ENCODE assay signal across 8 cellular contexts in the genomic region with DNA sequence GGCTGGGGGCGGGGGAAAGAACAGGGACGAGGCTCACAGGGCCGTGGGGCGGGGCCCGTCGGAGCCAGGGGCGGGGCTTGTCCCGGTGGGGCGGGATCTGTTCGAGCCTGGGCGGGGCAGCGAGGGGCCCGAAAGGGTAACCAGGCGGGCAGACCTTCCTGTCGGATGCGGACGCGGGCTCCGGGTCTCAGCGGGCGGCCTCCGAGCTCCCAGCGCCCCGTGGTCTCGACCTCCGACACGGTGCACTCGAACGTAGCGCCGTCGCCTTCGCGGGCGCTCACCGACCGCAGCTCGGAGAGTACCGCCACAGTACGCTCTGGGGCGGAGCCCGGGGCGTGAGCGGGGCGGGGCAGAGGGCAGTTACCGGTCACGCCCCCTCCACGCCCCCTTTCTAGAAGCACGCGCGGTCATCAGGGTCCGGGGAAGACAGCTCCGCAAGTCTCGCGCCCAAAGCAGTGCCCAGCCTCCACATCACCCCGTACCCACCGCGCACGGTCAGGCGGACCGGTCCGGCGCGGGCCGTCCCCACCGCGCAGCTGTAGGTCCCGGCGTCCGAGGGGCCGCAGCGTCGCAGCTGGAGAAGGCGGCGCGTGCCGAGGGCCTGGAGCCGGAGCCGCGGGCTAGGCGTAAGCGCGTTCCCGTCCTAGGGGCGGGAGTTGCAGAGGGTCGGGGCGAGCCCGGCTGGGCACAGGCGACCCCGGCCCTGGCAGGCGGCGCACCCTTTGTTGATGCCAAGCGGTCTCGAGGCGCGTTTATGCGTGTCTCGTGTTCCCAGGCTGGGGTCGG. TPM values are rescaled to one million over a fixed set of nuclear protein-coding genes. Genes with fewer than 3 reads are reported as not detected.
DNase-seq lines count a peak whose midpoint lies in the region; ATAC-seq and TF ChIP-seq lines count a peak whose summit lies in the region.

No MANE protein-coding gene starts in this region.

- H3K9me3 Mint-ChIP-seq in endothelial cell (ENCODE audit: unreplicated experiment), result no peaks in the 10 kb centered on the region

- ATAC-seq in GM19035 (IDR thresholded peaks at IDR 0.05; ENCODE audit: unreplicated experiment), result peak; percentile 92
- peak; percentile 86 for ATAC-seq in HG03196 (IDR thresholded peaks at IDR 0.05; ENCODE audit: unreplicated experiment)

- TF ChIP-seq CTCF in AG09319 (IDR thresholded peaks at IDR 0.05; ENCODE audit: low read depth, low read length), result no peak
- TF ChIP-seq CTCF in endothelial cell (IDR thresholded peaks at IDR 0.05; ENCODE audit: unreplicated experiment), result no peak

- H3K27ac Mint-ChIP-seq in endothelial cell (ENCODE audit: unreplicated experiment), result no peak overlapping the region

- H3K27me3 Mint-ChIP-seq in endothelial cell (ENCODE audit: unreplicated experiment), result peaks cover 32% of the 10 kb centered on the region

- H3K4me3 Mint-ChIP-seq in endothelial cell (ENCODE audit: unreplicated experiment), result no peak overlapping the region

- H3K36me3 Mint-ChIP-seq in endothelial cell (ENCODE audit: low read depth, unreplicated experiment), result peaks cover 9% of the 10 kb centered on the region

- no peaks in the 10 kb centered on the region for H3K4me1 Mint-ChIP-seq in endothelial cell (ENCODE audit: unreplicated experiment)

- DNase-seq in AG09319 (ENCODE audit: extremely low read depth, low read depth) (peak; percentile 35), NCI-H748 treated with DMSO at 0.1 percent for 48 hours (lab: John Stamatoyannopoulos, UW) (peak; percentile 86), endothelial cell (ENCODE audit: low spot score) (peak; percentile 88), midbrain (lab: John Stamatoyannopoulos, UW) (peak; percentile 83)
- peak; percentile 34 for DNase-seq in activated CD8-positive, alpha-beta memory T cell treated with anti-CD3 and anti-CD28 coated beads, Interleukin-2, amount 50 U/mL, for 24 hours (ENCODE audit: extremely low read depth)
- peak; percentile 63 for DNase-seq in stimulated activated CD8-positive, alpha-beta memory T cell treated with anti-CD3 and anti-CD28 coated beads, Interleukin-15, amount 100 ng/mL, for 1 hour (ENCODE audit: low read depth)

RNA-seq across cellular contexts. Expression of a gene that starts 8.7 kb away (rescaled TPM):
- not detected for total RNA-seq in endothelial cell (ENCODE audit: unreplicated experiment)

RNA-seq across cellular contexts. Expression of a gene that starts 9.0 kb away (rescaled TPM):
- total RNA-seq in endothelial cell (ENCODE audit: unreplicated experiment), result 4.1 TPM

RNA-seq across cellular contexts. Expression of a gene that starts 18.8 kb away (rescaled TPM):
- 53.4 TPM for total RNA-seq in endothelial cell (ENCODE audit: unreplicated experiment)

RNA-seq across cellular contexts. Expression of a gene that starts 19.5 kb away (rescaled TPM):
- not detected for total RNA-seq in endothelial cell (ENCODE audit: unreplicated experiment)

RNA-seq across cellular contexts. Expression of a gene that starts 38.3 kb away (rescaled TPM):
- 1.6 TPM for total RNA-seq in endothelial cell (ENCODE audit: unreplicated experiment)

Comparison
In these comparisons a context has a peak if more than half of its experiments do, and no peak if none do; other contexts are left out.
1. Peak in every context shown above with its lines: DNase-seq and ATAC-seq.
2. DNase-seq: peak in every context shown above with its lines; median percentile 88 in endothelial cell; 86 in NCI-H748 treated with DMSO at 0.1 percent for 48 hours; 83 in midbrain; 63 in stimulated activated CD8-positive, alpha-beta memory T cell treated with anti-CD3 and anti-CD28 coated beads, Interleukin-15, amount 100 ng/mL, for 1 hour; 35 in AG09319; 34 in activated CD8-positive, alpha-beta memory T cell treated with anti-CD3 and anti-CD28 coated beads, Interleukin-2, amount 50 U/mL, for 24 hours.